Comparison of ENCODE assay signal across 24 cellular contexts in the genomic region with DNA sequence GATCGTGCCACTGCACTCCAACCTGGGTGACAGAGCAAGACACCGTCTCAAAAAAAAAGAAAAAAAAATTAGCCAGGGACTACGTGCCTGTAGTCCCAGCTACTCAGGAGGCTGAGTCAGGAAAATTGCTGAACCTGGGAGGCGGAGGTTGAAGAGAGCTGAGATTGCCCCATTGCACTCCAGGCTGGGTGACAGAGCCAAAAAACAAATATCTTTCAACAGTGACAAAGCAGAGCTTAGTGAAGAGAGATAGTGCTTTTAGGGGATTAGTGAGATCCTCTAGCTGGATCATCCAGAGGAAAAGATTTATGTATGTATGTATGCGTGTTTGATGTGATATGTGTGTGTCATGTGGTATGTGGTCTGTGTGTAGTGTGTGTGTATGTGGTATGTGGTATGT. TPM values are rescaled to one million over a fixed set of nuclear protein-coding genes. Genes with fewer than 3 reads are reported as not detected.
"Had no signal": no experiment of that assay in that cellular context is flagged by ENCODE, and none has a peak within 500 bp of the region (broad histone marks: within the 10 kb centered on the region; RNA-seq: fewer than 3 reads in every experiment).

No MANE protein-coding gene starts in this region.

- H3K4me3 ChIP-seq: cardiac muscle cell had no signal

- H3K36me3 ChIP-seq: brain microvascular endothelial cell, cardiac muscle cell had no signal

- H3K27me3 ChIP-seq: brain microvascular endothelial cell, cardiac muscle cell had no signal

- ATAC-seq: activated CD4-positive, CD25-positive, alpha-beta regulatory T cell treated with anti-CD3 and anti-CD28 coated beads, Interleukin-2, amount 50 U/mL, for 24 hours; activated CD8-positive, alpha-beta T cell treated with anti-CD3 and anti-CD28 coated beads, Interleukin-2, amount 10 ng/mL, durations not matched to agents 7 days and 5 days had no signal

- H3K27ac ChIP-seq: brain microvascular endothelial cell, cardiac muscle cell had no signal

- DNase-seq: activated CD4-positive, alpha-beta T cell treated with anti-CD3 and anti-CD28 coated beads for 48 hours; activated CD4-positive, alpha-beta T cell treated with anti-CD3 and anti-CD28 coated beads, Interleukin-2, amount 50 U/mL, for 4 hours; activated CD8-positive, alpha-beta memory T cell treated with anti-CD3 and anti-CD28 coated beads, Interleukin-2, amount 50 U/mL, for 48 hours; activated CD8-positive, alpha-beta T cell treated with anti-CD3 and anti-CD28 coated beads, Interleukin-2, amount 10 ng/mL, durations not matched to agents 7 days and 5 days; activated naive CD4-positive, alpha-beta T cell; activated T-cell treated with anti-CD3 and anti-CD28 coated beads, Interleukin-2, amount 50 U/mL, for 1 hour; brain microvascular endothelial cell; KG1; NCI-H1048; NCI-H1694; NCI-H2029; NCI-H2107; NCI-H2171 treated with DMSO at 0.1 percent for 48 hours; NCI-H226; NCI-H510A treated with DMSO at 0.1 percent for 48 hours; NCI-H748 treated with DMSO at 0.1 percent for 48 hours; SIG-M5 had no signal

RNA-seq across cellular contexts. Expression of a gene that starts 56.6 kb away (rescaled TPM):
- total RNA-seq: activated CD8-positive, alpha-beta T cell treated with anti-CD3 and anti-CD28 coated beads, Interleukin-2, amount 10 ng/mL, durations not matched to agents 7 days and 5 days; cardiac muscle cell; LHCN-M2; M059J; OCI-LY7; RPMI7951; T-helper 2 cell treated with Interferon-gamma antibody and Interleukin-4, amounts not matched to agents 100 ng/mL and 5 ng/mL, for 36 hours had no signal
- polyA plus RNA-seq: cardiac muscle cell had no signal
